ENCODE assay signal across 9 cellular contexts in genomic region chr11:65434057-65434666, GRCh38. TPM values are rescaled to one million over a fixed set of nuclear protein-coding genes. Genes with fewer than 3 reads are reported as not detected.
A peak's percentile ranks its signal among the peaks of the same experiment; 100 is the strongest.
DNase-seq lines count a peak whose midpoint lies in the region; ATAC-seq and TF ChIP-seq lines count a peak whose summit lies in the region.
"Had no signal": no experiment of that assay in that cellular context is flagged by ENCODE, and none has a peak within 500 bp of the region (broad histone marks: within the 10 kb centered on the region; RNA-seq: fewer than 3 reads in every experiment).

No MANE protein-coding gene starts in this region.

- ATAC-seq in Right ventricle myocardium superior (ENCODE audit: poor library complexity) (peak; percentile 0), left cardiac atrium (no peak), right lobe of liver (peak in 3 of 4 donors; percentile 0), HG03469 (IDR thresholded peaks at IDR 0.05; ENCODE audit: unreplicated experiment) (no peak), HG02870 (IDR thresholded peaks at IDR 0.05; ENCODE audit: unreplicated experiment) (no peak)

- no peaks in the 10 kb centered on the region for H3K27me3 ChIP-seq in right lobe of liver

- H3K27ac ChIP-seq in right lobe of liver, result peak overlapping the region; percentile 29 to 100 (median 70)

- H3K4me1 ChIP-seq in right lobe of liver, result peaks cover 0 to 42% (median 10%) of the 10 kb centered on the region in 4 donors

- H3K4me3 ChIP-seq in cardiac fibroblast (replicated peaks in 1 of 2; ENCODE audit: low read depth in 2 of 2, low read length in 2 of 2), result peak overlapping the region in 1 of 2 donors; percentile 21
- no peak overlapping the region for H3K4me3 ChIP-seq in right lobe of liver
- H3K4me3 ChIP-seq: PC-9 had no signal

- intact Hi-C loops in Right ventricle myocardium superior (cut with DNase I), result no loop called here
- intact Hi-C loops in left cardiac atrium (cut with DNase I), result no loop called here
- intact Hi-C loops in right lobe of liver (cut with DNase I), result no loop called here

- H3K36me3 ChIP-seq in right lobe of liver, result peaks cover 0 to 42% (median 9%) of the 10 kb centered on the region in 4 donors

- DNase-seq in Right ventricle myocardium superior, result no peak
- no peak for DNase-seq in left cardiac atrium
- DNase-seq in cardiac fibroblast (ENCODE audit: low read depth in 2 of 2), result peak; percentile 46 to 70
- DNase-seq in right lobe of liver, result no peak
- DNase-seq in OCI-M1 (lab: John Stamatoyannopoulos, UW), result no peak
- DNase-seq in COR-L47 (lab: John Stamatoyannopoulos, UW), result no peak
- DNase-seq: PC-9 had no signal

- no peaks in the 10 kb centered on the region for H3K9me3 ChIP-seq in right lobe of liver

- peak; percentile 67 for TF ChIP-seq POLR2A in right lobe of liver (IDR thresholded peaks at IDR 0.05)

- TF ChIP-seq CTCF in cardiac fibroblast (IDR thresholded peaks at IDR 0.05; ENCODE audit: low read depth, low read length) (no peak), right lobe of liver (IDR thresholded peaks at IDR 0.05) (no peak)

- WGBS in right lobe of liver (ENCODE audit: insufficient coverage, low coverage, low lambda C conversion rate, missing lambda C conversion rate), result 32% methylated on average over 6 of the region's 6 CpGs

RNA-seq across cellular contexts. Expression of gene NEAT1, which starts 11.6 kb away (rescaled TPM):
- total RNA-seq in Right ventricle myocardium superior (451 TPM), left cardiac atrium (100 to 1,000 TPM; 405 to 657 TPM), right lobe of liver (1,000 to 10,000 TPM in 2 of 6 experiments, 100 to 1,000 TPM in 4; 202 to 1,225 (median 767) TPM)

RNA-seq across cellular contexts. Expression of gene FRMD8, which starts 47.7 kb away (rescaled TPM):
- 8.6 TPM for total RNA-seq in Right ventricle myocardium superior
- 10 to 100 TPM; 13.4 to 21.5 TPM for total RNA-seq in left cardiac atrium
- total RNA-seq in right lobe of liver, result 10 to 100 TPM in 4 of 6 experiments, 1 to 10 TPM in 2; 7.7 to 17.1 (median 14.3) TPM

RNA-seq across cellular contexts. Expression of gene SLC25A45, which starts 51.7 kb away (rescaled TPM):
- total RNA-seq in Right ventricle myocardium superior (5.3 TPM), left cardiac atrium (1 to 10 TPM; 4.1 to 7.2 TPM), right lobe of liver (10 to 100 TPM in 4 of 6 experiments, 1 to 10 TPM in 2; 7.5 to 17.5 (median 12.1) TPM)

Comparison
In these comparisons a context has a peak if more than half of its experiments do, and no peak if none do; other contexts are left out.
1. ATAC-seq: peak in Right ventricle myocardium superior (single experiment) and right lobe of liver (3 of 4); none in left cardiac atrium (0 of 2), HG03469 (single experiment) and HG02870 (single experiment).
2. DNase-seq: peak in cardiac fibroblast (2 of 2); none in Right ventricle myocardium superior (single experiment), left cardiac atrium (single experiment), right lobe of liver (0 of 3), OCI-M1 (single experiment) and COR-L47 (single experiment).